In the genomic region with DNA sequence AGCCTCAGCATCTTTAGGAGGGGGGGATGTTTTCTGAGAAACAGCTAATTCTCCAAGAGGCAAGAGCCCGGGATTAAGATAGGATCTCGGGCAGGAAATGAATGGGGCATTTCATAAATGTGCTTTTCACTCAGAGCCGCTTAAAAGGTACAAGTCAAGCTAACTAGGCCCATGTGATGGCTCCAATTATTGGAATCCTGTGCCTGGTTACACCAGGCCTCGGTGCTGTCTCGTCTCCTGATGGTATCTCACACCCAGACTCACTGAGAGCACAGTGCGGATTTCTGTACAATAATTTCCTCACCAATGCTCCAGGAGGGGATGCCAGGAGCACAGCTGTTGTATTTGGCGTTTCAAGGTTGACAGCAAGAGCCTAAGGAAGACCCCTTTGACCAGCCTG, we compare ENCODE assay signal across 23 cellular contexts.
"Had no signal": no experiment of that assay in that cellular context is flagged by ENCODE, and none has a peak within 500 bp of the region (broad histone marks: within the 10 kb centered on the region; RNA-seq: fewer than 3 reads in every experiment).

No MANE protein-coding gene starts in this region.

- H2AFZ ChIP-seq: parathyroid adenoma had no signal

- H3K27ac ChIP-seq: esophagus squamous epithelium, foreskin keratinocyte, parathyroid adenoma, prostate gland, suprapubic skin, thyroid gland, uterus had no signal

- H3K27me3 ChIP-seq: foreskin keratinocyte, suprapubic skin, thyroid gland, upper lobe of left lung, uterus had no signal

- H3K9me3 ChIP-seq: esophagus squamous epithelium, prostate gland, suprapubic skin, thyroid gland, upper lobe of left lung, uterus had no signal

- H3K79me2 ChIP-seq: parathyroid adenoma had no signal

- H3K9ac ChIP-seq: parathyroid adenoma had no signal

- ATAC-seq: effector memory CD8-positive, alpha-beta T cell; foreskin keratinocyte; left ventricle myocardium superior; naive thymus-derived CD4-positive, alpha-beta T cell; stimulated activated effector memory CD8-positive, alpha-beta T cell treated with anti-CD3 and anti-CD28 coated beads, Interleukin-12 subunit alpha, Interleukin-12 subunit beta, amount 100 ng/mL, for 72 hours; stimulated activated naive CD8-positive, alpha-beta T cell treated with anti-CD3 and anti-CD28 coated beads, Interleukin-15, Interleukin-2, amounts not matched to agents 100 U/mL and 50 U/mL, for 24 hours had no signal

- DNase-seq: cortex of kidney; effector memory CD8-positive, alpha-beta T cell; esophagus squamous epithelium; foreskin keratinocyte; immature natural killer cell; kidney; left cardiac atrium; left ventricle myocardium superior; mesenchymal stem cell; naive thymus-derived CD4-positive, alpha-beta T cell; nephron progenitor cell; right cardiac atrium; stimulated activated CD4-positive, alpha-beta T cell treated with anti-CD3 and anti-CD28 coated beads, Interleukin-4, amount 100 ng/mL, for 1 hour; stimulated activated CD8-positive, alpha-beta memory T cell treated with anti-CD3 and anti-CD28 coated beads, Interleukin-4, amount 100 ng/mL, for 48 hours; stimulated activated naive CD8-positive, alpha-beta T cell treated with anti-CD3 and anti-CD28 coated beads, Interleukin-15, Interleukin-2, amounts not matched to agents 100 U/mL and 50 U/mL, for 24 hours; thyroid gland; upper lobe of left lung; uterus had no signal

- H3K4me3 ChIP-seq: esophagus squamous epithelium, lung, prostate gland, suprapubic skin, thyroid gland, upper lobe of left lung, uterus had no signal

- H3K4me1 ChIP-seq: foreskin keratinocyte, parathyroid adenoma, prostate gland, suprapubic skin, uterus had no signal

- H3K36me3 ChIP-seq: esophagus squamous epithelium, prostate gland, suprapubic skin, thyroid gland, upper lobe of left lung, uterus had no signal
